In the genomic region with DNA sequence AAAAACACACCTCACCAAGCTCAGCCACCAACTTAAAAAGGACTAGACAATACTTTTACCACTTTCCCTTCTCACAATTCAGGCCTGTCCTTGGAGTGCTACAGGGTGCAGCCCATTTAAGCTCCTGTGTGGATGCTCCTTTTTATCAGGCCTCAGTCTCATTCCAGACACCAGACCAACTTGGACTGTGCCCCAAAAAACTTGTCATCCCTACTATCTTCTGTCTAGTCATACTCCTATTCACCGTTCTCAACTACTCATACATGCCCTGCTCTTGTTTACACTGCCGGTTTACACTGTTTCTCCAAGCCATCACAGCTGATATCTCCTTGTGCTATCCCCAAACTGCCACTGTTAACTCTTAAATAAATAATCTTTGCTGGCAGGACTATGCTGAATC, we compare ENCODE assay signal across 6 cellular contexts.
DNase-seq lines count a peak whose midpoint lies in the region; ATAC-seq, FAIRE-seq and TF ChIP-seq lines count a peak whose summit lies in the region.
"Not testable (repeated sequence)": the region's sequence is repeated elsewhere in the genome, so short reads cannot be mapped to it uniquely, and the experiment has no call there.

No MANE protein-coding gene starts in this region.

- POLR2A ChIA-PET in K562 (lab: Yijun Ruan, JAX), result interaction anchor here (1.0 kb wide), 1 partner anchor 10 kb away, joined by 5 read pairs; no protein-coding TSS in a partner anchor

- H3K27me3 ChIP-seq in GM23338 (ENCODE audit: insufficient read depth); HUES6 (ENCODE audit: control insufficient read depth, insufficient read depth, low read length); SJSA1 (replicated peaks); K562 (ENCODE audit: control insufficient read depth in 2 of 2, insufficient read depth in 2 of 2, low read length in 2 of 2); mesendoderm (ENCODE audit: insufficient read depth, low read length, poor library complexity): not testable (repeated sequence)

- peak overlapping the region; percentile 73 for H2BK5ac ChIP-seq in mesendoderm (ENCODE audit: low read length)

- not testable (repeated sequence) for H3K36me3 ChIP-seq in GM23338 (ENCODE audit: insufficient read depth); HUES6 (ENCODE audit: control insufficient read depth, insufficient read depth, low read length); SJSA1; K562 (ENCODE audit: control insufficient read depth, insufficient read depth, low read length); mesendoderm (ENCODE audit: control insufficient read depth, insufficient read depth, low read length)

- not testable (repeated sequence) for H3K79me1 ChIP-seq in mesendoderm (ENCODE audit: low read length)

- H3K27ac Mint-ChIP-seq in GM23338, result not testable (repeated sequence)

- intact Hi-C loops in K562 (cut with micrococcal nuclease), result not testable (repeated sequence)

- not testable (repeated sequence) for DNase-seq in GM23338 (ENCODE audit: low spot score); mesendoderm
- peak in 1 of 2 experiments; percentile 19 for DNase-seq in SJSA1 (ENCODE audit: low read depth in 1 of 2, low spot score in 2 of 2)
- peak in 1 of 4 experiments; percentile 25 for DNase-seq in K562 (ENCODE audit: extremely low read depth in 1 of 4, low spot score in 3 of 4)
- DNase-seq in erythroblast (lab: John Stamatoyannopoulos, UW), result peak; percentile 51 to 73

- not testable (repeated sequence) for H3K9me1 ChIP-seq in K562 (ENCODE audit: control insufficient read depth, insufficient read depth, low read length)

- not testable (repeated sequence) for H2BK120ac ChIP-seq in mesendoderm (ENCODE audit: low read depth, low read length)

- not testable (repeated sequence) for H2AK5ac ChIP-seq in mesendoderm (ENCODE audit: low read length)

- not testable (repeated sequence) for H3F3A ChIP-seq in GM23338 (replicated peaks; ENCODE audit: low read depth)

- H3K9ac ChIP-seq in HUES6 (ENCODE audit: low read length) (peak overlapping the region; percentile 54), K562 (ENCODE audit: insufficient read depth in 1 of 2, low read depth in 2 of 2, low read length in 2 of 2) (peak overlapping the region in 1 of 2 experiments; percentile 34; a peak in 1 of 4 replicates)
- not testable (repeated sequence) for H3K9ac ChIP-seq in mesendoderm (ENCODE audit: low read length)

- H4K8ac ChIP-seq in mesendoderm (ENCODE audit: low read depth, low read length), result not testable (repeated sequence)

- CTCF ChIA-PET in K562 (lab: Yijun Ruan, JAX; ENCODE audit: low intra/inter-chr PET ratio), result not testable (repeated sequence)

- not testable (repeated sequence) for H2AFZ ChIP-seq in GM23338; K562 (ENCODE audit: low read depth, low read length)

- H3K4me3 ChIP-seq in GM23338, result 0 out of 2 replicates have a peak overlapping the region, but pooled peaks have one; percentile 1
- not testable (repeated sequence) for H3K4me3 ChIP-seq in HUES6 (ENCODE audit: low read depth, low read length); SJSA1; K562; mesendoderm (ENCODE audit: low read length)

- in situ Hi-C loops in K562 (cut with MboI), result not testable (repeated sequence)

- H3K9me2 ChIP-seq in GM23338 (ENCODE audit: insufficient read depth), result not testable (repeated sequence)

- not testable (repeated sequence) for H3K79me2 ChIP-seq in GM23338 (replicated peaks; ENCODE audit: insufficient read depth); K562 (ENCODE audit: control insufficient read depth, insufficient read depth, low read length); mesendoderm (ENCODE audit: control insufficient read depth, insufficient read depth, low read length)

- H3K4me1 Mint-ChIP-seq in GM23338, result peaks cover 13% of the 10 kb centered on the region

- TF ChIP-seq POLR2A in K562 (conservative IDR thresholded peaks at IDR 0.05); erythroblast (IDR thresholded peaks at IDR 0.05; ENCODE audit: low read length): not testable (repeated sequence)

- not testable (repeated sequence) for TF ChIP-seq EP300 in K562 (IDR thresholded peaks at IDR 0.05; ENCODE audit: low read length)

- FAIRE-seq in K562 (lab: Jason Lieb, UNC), result not testable (repeated sequence)

- H3K56ac ChIP-seq in mesendoderm (ENCODE audit: low read length), result peak overlapping the region; percentile 79

- not testable (repeated sequence) for H3K36me3 Mint-ChIP-seq in GM23338 (ENCODE audit: low read depth)

- not testable (repeated sequence) for BruUV-seq in K562 (replicated peaks; lab: Mats Ljungman, UMichigan)

- H3K4me2 ChIP-seq in GM23338 (peak overlapping the region; percentile 50; the same call in 1 of the 2 replicates), K562 (ENCODE audit: insufficient read depth, low read length) (peak overlapping the region; percentile 46)
- H3K4me2 ChIP-seq in mesendoderm (ENCODE audit: low read length), result not testable (repeated sequence)

- H3K4ac ChIP-seq in mesendoderm (ENCODE audit: low read depth, low read length), result not testable (repeated sequence)

- H3K23ac ChIP-seq in mesendoderm (ENCODE audit: low read length), result not testable (repeated sequence)

- TF ChIP-seq CTCF in GM23338 (conservative IDR thresholded peaks at IDR 0.05; ENCODE audit: low read depth in 2 of 2); K562 (IDR thresholded peaks at IDR 0.05 in 2 of 3, conservative IDR thresholded peaks at IDR 0.05 in 1 of 3; ENCODE audit: insufficient read depth in 2 of 3, low read depth in 1 of 3, low read length in 3 of 3): not testable (repeated sequence)

- peaks cover 28% of the 10 kb centered on the region for H3K4me1 ChIP-seq in GM23338 (ENCODE audit: insufficient read depth)
- H3K4me1 ChIP-seq in HUES6 (ENCODE audit: control insufficient read depth, insufficient read depth, low read length), result peaks cover 35% of the 10 kb centered on the region
- peaks cover 56% of the 10 kb centered on the region for H3K4me1 ChIP-seq in SJSA1 (replicated peaks)
- peaks cover 0 to 12% of the 10 kb centered on the region in 2 experiments; a peak in 4 of 5 replicates for H3K4me1 ChIP-seq in K562 (replicated peaks in 1 of 2; ENCODE audit: control insufficient read depth in 2 of 2, insufficient read depth in 2 of 2, low read length in 2 of 2)
- H3K4me1 ChIP-seq in mesendoderm (ENCODE audit: control insufficient read depth, low read depth, low read length), result not testable (repeated sequence)

- no CpG with 5 or more reads among the region's 2 CpGs for WGBS in K562 (ENCODE audit: insufficient coverage, low coverage, missing lambda C conversion rate)
- no CpG with 5 or more reads among the region's 2 CpGs for WGBS in mesendoderm (ENCODE audit: extremely low coverage, insufficient coverage, low lambda C conversion rate)

- not testable (repeated sequence) for H3K9me3 Mint-ChIP-seq in GM23338

- peak overlapping the region; percentile 84 for H3K18ac ChIP-seq in mesendoderm (ENCODE audit: low read length)

- not testable (repeated sequence) for H4K20me1 ChIP-seq in GM23338 (replicated peaks; ENCODE audit: insufficient read depth); K562 (replicated peaks; ENCODE audit: control insufficient read depth, insufficient read depth, low read length)

- not testable (repeated sequence) for H4K5ac ChIP-seq in mesendoderm (ENCODE audit: low read length)

- peaks cover 12% of the 10 kb centered on the region; the same call in 1 of the 2 replicates for H3K9me3 ChIP-seq in HUES6 (ENCODE audit: control insufficient read depth, insufficient read depth, low read depth, low read length)
- H3K9me3 ChIP-seq in SJSA1 (replicated peaks); K562 (replicated peaks; ENCODE audit: control insufficient read depth, insufficient read depth, low read depth, low read length): not testable (repeated sequence)

- H3K4me3 Mint-ChIP-seq in GM23338, result not testable (repeated sequence)

- not testable (repeated sequence) for H2BK15ac ChIP-seq in mesendoderm (replicated peaks; ENCODE audit: low read depth)

- peak overlapping the region; percentile 88 for H3K27ac ChIP-seq in GM23338 (ENCODE audit: low read depth)
- H3K27ac ChIP-seq in HUES6 (ENCODE audit: low read depth, low read length), result peak overlapping the region; percentile 92; the same call in 1 of the 2 replicates
- peak overlapping the region; percentile 92 for H3K27ac ChIP-seq in SJSA1
- H3K27ac ChIP-seq in K562 (ENCODE audit: extremely low read depth, low read depth, low read length), result peak overlapping the region; percentile 48; the same call in 1 of the 3 replicates
- peak overlapping the region; percentile 76 for H3K27ac ChIP-seq in mesendoderm (ENCODE audit: low read depth, low read length)

- TF ChIP-seq RAD21 in K562 (CRISPR knock-in tag; conservative IDR thresholded peaks at IDR 0.05 in 1 of 2, IDR thresholded peaks at IDR 0.05 in 1 of 2), result not testable (repeated sequence)

- H3K27me3 Mint-ChIP-seq in GM23338 (ENCODE audit: insufficient read depth, low read depth, poor library complexity), result not testable (repeated sequence)

- not testable (repeated sequence) for ATAC-seq in GM23338, K562

TF ChIP-seq in K562, 482 proteins besides CTCF, POLR2A, EP300 and RAD21 (continues in another document):
- TF ChIP-seq NFIC (IDR thresholded peaks at IDR 0.05) (peak; percentile 12; the same call in 1 of the 2 replicates), FOXK2 (conservative IDR thresholded peaks at IDR 0.05 in 1 of 2, IDR thresholded peaks at IDR 0.05 in 1 of 2; ENCODE audit: low read depth in 2 of 2) (0 out of 4 replicates have a peak, but pooled peaks of 1 of the 2 experiments have one; percentile 19), FOXA3 (CRISPR knock-in tag; conservative IDR thresholded peaks at IDR 0.05 in 1 of 2, IDR thresholded peaks at IDR 0.05 in 1 of 2) (peak; percentile 29 to 42; a peak in 1 of 4 replicates), HMBOX1 (IDR thresholded peaks at IDR 0.05) (peak; percentile 76), ZNF316 (IDR thresholded peaks at IDR 0.05) (peak; percentile 47; the same call in 1 of the 2 replicates), MAFG (tag; conservative IDR thresholded peaks at IDR 0.05) (peak; percentile 61; the same call in 1 of the 2 replicates), C11orf30 (IDR thresholded peaks at IDR 0.05; ENCODE audit: low read depth) (peak; percentile 28; the same call in 1 of the 2 replicates)
